9 cellular contexts compared by ENCODE assay signal in the genomic region with DNA sequence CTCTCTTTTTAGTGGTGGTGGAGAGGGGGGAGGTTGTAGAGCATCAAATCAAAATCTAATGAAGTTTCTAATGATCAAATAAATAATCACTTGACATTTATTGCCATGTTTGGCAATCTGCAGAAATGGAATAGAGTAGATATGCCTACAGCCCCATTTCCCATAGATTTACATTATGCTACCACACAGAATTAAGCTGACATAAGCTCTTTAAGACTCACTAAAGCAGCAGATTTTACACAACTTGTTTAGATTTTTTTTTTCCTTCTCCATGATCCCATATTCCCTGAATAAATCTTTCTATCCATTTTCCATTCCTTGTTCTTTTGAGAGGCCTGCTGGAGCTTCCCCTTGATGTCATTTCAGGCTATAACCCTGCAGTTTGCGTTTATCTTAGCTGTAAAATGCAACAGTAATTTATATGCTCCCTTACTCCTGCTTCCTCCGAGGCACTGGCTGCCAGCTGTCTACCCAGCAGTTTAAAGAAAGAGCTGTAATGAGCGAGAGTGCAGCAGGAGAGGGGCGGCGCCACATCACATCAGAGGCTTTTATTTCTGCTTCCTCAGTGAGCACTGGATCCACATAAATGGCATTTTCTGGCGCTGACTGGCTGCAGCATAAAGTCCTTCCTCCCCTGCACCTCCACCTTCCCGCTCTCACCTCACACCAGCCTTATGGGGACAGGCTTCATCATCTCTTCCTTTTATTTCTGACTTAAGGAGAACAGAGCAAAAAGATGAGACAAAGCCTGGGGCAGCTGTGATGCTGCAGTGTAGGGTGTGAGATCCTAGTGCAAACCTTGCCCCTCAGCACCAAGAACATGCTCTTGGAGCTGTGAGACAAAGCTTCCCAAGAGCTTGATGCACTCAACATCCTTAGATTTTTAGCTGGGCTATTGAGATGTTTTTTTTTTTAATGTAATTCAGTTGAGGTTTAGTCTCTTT.
DNase-seq lines count a peak whose midpoint lies in the region; ATAC-seq, FAIRE-seq and TF ChIP-seq lines count a peak whose summit lies in the region.
"Had no signal": no experiment of that assay in that cellular context is flagged by ENCODE, and none has a peak within 500 bp of the region (broad histone marks: within the 10 kb centered on the region; RNA-seq: fewer than 3 reads in every experiment).

No MANE protein-coding gene starts in this region.

- H3K4me1 ChIP-seq in keratinocyte (ENCODE audit: control insufficient read depth, extremely low read depth, insufficient read depth, low read length): peaks cover 11% of the 10 kb centered on the region

- no peak overlapping the region for H3K9ac ChIP-seq in keratinocyte (ENCODE audit: control insufficient read depth, extremely low read depth, insufficient read depth, low read length)

- H4K20me1 ChIP-seq in keratinocyte (ENCODE audit: control insufficient read depth, extremely low read depth, insufficient read depth, low read length): no peaks in the 10 kb centered on the region

- FAIRE-seq in keratinocyte (lab: Jason Lieb, UNC) (peak; percentile 58), urothelium cell line (lab: Jason Lieb, UNC) (no peak)

- H3K9me3 ChIP-seq in keratinocyte (ENCODE audit: control insufficient read depth, low read depth, low read length): no peaks in the 10 kb centered on the region

- H3K4me2 ChIP-seq in keratinocyte (ENCODE audit: control insufficient read depth, extremely low read depth, insufficient read depth, low read depth, low read length): peak overlapping the region; percentile 65

- H3K27ac ChIP-seq in VCaP (0 out of 2 replicates have a peak overlapping the region, but pooled peaks have one; percentile 14), keratinocyte (ENCODE audit: control insufficient read depth, insufficient read depth, low read length) (no peak overlapping the region)

- TF ChIP-seq CTCF in VCaP (conservative IDR thresholded peaks at IDR 0.05): peak; percentile 11; the same call in 1 of the 2 replicates
- TF ChIP-seq CTCF in keratinocyte (optimal IDR thresholded peaks at IDR 0.05 in 1 of 3, IDR thresholded peaks at IDR 0.05 in 1 of 3, conservative IDR thresholded peaks at IDR 0.05 in 1 of 3; ENCODE audit: extremely low read depth in 1 of 3, insufficient read depth in 2 of 3, low read length in 3 of 3): peak in 2 of 3 experiments; percentile 2 to 28

- H3K4me3 ChIP-seq in keratinocyte (ENCODE audit: control insufficient read depth in 2 of 3, extremely low read depth in 1 of 3, insufficient read depth in 2 of 3, low read depth in 1 of 3, low read length in 3 of 3): peak overlapping the region in 1 of 3 experiments; percentile 9

- no peaks in the 10 kb centered on the region for H3K9me1 ChIP-seq in keratinocyte (ENCODE audit: control insufficient read depth, extremely low read depth, insufficient read depth, low read length)

- ATAC-seq in left cardiac atrium (peak; percentile 34 to 64), Right ventricle myocardium superior (ENCODE audit: poor library complexity) (no peak), GM21786 (IDR thresholded peaks at IDR 0.05; ENCODE audit: unreplicated experiment) (no peak), HG03175 (IDR thresholded peaks at IDR 0.05; ENCODE audit: unreplicated experiment) (no peak)

- no peaks in the 10 kb centered on the region for H3K36me3 ChIP-seq in keratinocyte (ENCODE audit: control insufficient read depth in 2 of 2, extremely low read depth in 1 of 2, insufficient read depth in 2 of 2, low read length in 2 of 2)

- DNase-seq in left cardiac atrium: no peak
- no peak for DNase-seq in Right ventricle myocardium superior
- DNase-seq in keratinocyte (ENCODE audit: low read depth, low spot score): no peak
- peak; percentile 19 for DNase-seq in urothelium cell line (ENCODE audit: low spot score)
- no peak for DNase-seq in activated naive CD4-positive, alpha-beta T cell treated with anti-CD3 and anti-CD28 coated beads, Interleukin-2, amount 50 U/mL, for 16 hours
- DNase-seq: activated CD4-positive, alpha-beta T cell treated with anti-CD3 and anti-CD28 coated beads, Interleukin-2, amount 10 ng/mL, durations not matched to agents 24 days and 14 days had no signal

- peak overlapping the region; percentile 67 for H2AFZ ChIP-seq in keratinocyte (ENCODE audit: control insufficient read depth, low read length)

- dilution Hi-C loops in keratinocyte (cut with MboI; ENCODE audit: extremely low pct_ligation_motif_present, low sequenced_read_pairs): no loop called here

- no peaks in the 10 kb centered on the region for H3K79me2 ChIP-seq in keratinocyte (ENCODE audit: control insufficient read depth, insufficient read depth, low read length)

- H3K27me3 ChIP-seq in keratinocyte (ENCODE audit: control insufficient read depth, extremely low read depth, insufficient read depth, low read length): no peaks in the 10 kb centered on the region

- intact Hi-C loops in left cardiac atrium (cut with DNase I): no loop called here
- intact Hi-C loops in Right ventricle myocardium superior (cut with DNase I): no loop called here

Comparison
In these comparisons a context has a peak if more than half of its experiments do, and no peak if none do; other contexts are left out.
1. ATAC-seq: peak in left cardiac atrium (2 of 2); none in Right ventricle myocardium superior (single experiment), GM21786 (single experiment) and HG03175 (single experiment).